Comparison of ENCODE assay signal across 8 cellular contexts in the genomic region with DNA sequence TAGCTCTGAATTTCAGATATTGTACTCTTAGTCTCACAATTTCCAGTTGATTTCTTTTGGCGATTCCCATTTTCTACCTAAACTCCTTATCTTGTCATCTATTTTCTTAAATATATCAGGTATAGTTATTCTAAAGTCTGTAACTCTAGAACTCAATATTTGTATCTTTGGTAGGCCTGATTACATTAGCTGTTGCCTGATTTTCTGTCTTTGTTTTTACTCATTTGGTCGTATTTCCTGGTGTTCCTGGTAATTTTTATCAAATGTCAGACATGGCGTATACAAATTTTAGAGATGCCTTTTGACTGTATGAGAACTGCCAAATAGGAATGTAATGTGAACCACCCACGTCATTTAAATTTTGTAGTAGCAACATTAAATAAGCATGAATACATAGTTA.
"Had no signal": no experiment of that assay in that cellular context is flagged by ENCODE, and none has a peak within 500 bp of the region (broad histone marks: within the 10 kb centered on the region; RNA-seq: fewer than 3 reads in every experiment).

No MANE protein-coding gene starts in this region.

- DNase-seq: GDM1, GF-D8 had no signal

- FAIRE-seq: G401.6, GM12878, GM12891, GM12892, GM18507, GM19239 had no signal

- H3K4me3 ChIP-seq: GM12878 had no signal

- ATAC-seq: GM12878 had no signal
